Comparison of ENCODE assay signal across 13 cellular contexts in genomic region chr2:43340066-43340465, GRCh38.
DNase-seq lines count a peak whose midpoint lies in the region; ATAC-seq and TF ChIP-seq lines count a peak whose summit lies in the region.
"Had no signal": no experiment of that assay in that cellular context is flagged by ENCODE, and none has a peak within 500 bp of the region (broad histone marks: within the 10 kb centered on the region; RNA-seq: fewer than 3 reads in every experiment).

No MANE protein-coding gene starts in this region.

- no peaks in the 10 kb centered on the region for H3K36me3 ChIP-seq in gastrocnemius medialis

- H3K27ac Mint-ChIP-seq in naive thymus-derived CD8-positive, alpha-beta T cell = no peak overlapping the region
- H3K27ac Mint-ChIP-seq in T-helper 2 cell treated with Interferon-gamma antibody and Interleukin-4, amounts not matched to agents 5 μg/mL and 100 μg/mL, for 36 hours = no peak overlapping the region
- H3K27ac Mint-ChIP-seq: CD4-positive, alpha-beta T cell; WTC11 had no signal

- peak; percentile 92 for DNase-seq in EH (ENCODE audit: low read depth)
- peak; percentile 91 for DNase-seq in fibroblast of the aortic adventitia (ENCODE audit: low read depth)
- no peak for DNase-seq in gastrocnemius medialis
- no peak for DNase-seq in naive thymus-derived CD8-positive, alpha-beta T cell
- DNase-seq in T-helper 2 cell treated with Interferon-gamma antibody and Interleukin-4, amounts not matched to agents 5 μg/mL and 100 μg/mL, for 36 hours (ENCODE audit: low spot score) = no peak
- no peak for DNase-seq in NCI-H345 treated with DMSO at 0.1 percent for 48 hours (lab: John Stamatoyannopoulos, UW; ENCODE audit: unreplicated experiment)
- DNase-seq: amniotic stem cell; CD4-positive, alpha-beta T cell; SIG-M5 had no signal

- ATAC-seq in SK-N-SH treated with all-trans-retinoic acid at 6 μM for 48 hours (peak; percentile 41), gastrocnemius medialis (no peak), HG03135 (IDR thresholded peaks at IDR 0.05; ENCODE audit: unreplicated experiment) (no peak)
- ATAC-seq in naive thymus-derived CD8-positive, alpha-beta T cell = no peak
- ATAC-seq: WTC11 had no signal

- TF ChIP-seq CTCF in fibroblast of the aortic adventitia (IDR thresholded peaks at IDR 0.05; ENCODE audit: insufficient read depth, low read length) = no peak
- TF ChIP-seq CTCF in gastrocnemius medialis (IDR thresholded peaks at IDR 0.05 in 4 of 5, conservative IDR thresholded peaks at IDR 0.05 in 1 of 5) = no peak

- no peaks in the 10 kb centered on the region for H3K27me3 ChIP-seq in gastrocnemius medialis

- H3K4me3 ChIP-seq in fibroblast of the aortic adventitia (ENCODE audit: low read depth, low read length) (no peak overlapping the region), gastrocnemius medialis (no peak overlapping the region)

- no peak overlapping the region for H3K4me3 Mint-ChIP-seq in naive thymus-derived CD8-positive, alpha-beta T cell
- H3K4me3 Mint-ChIP-seq in T-helper 2 cell treated with Interferon-gamma antibody and Interleukin-4, amounts not matched to agents 5 μg/mL and 100 μg/mL, for 36 hours = no peak overlapping the region
- H3K4me3 Mint-ChIP-seq: CD4-positive, alpha-beta T cell; neural crest cell; WTC11 had no signal

- H3K36me3 Mint-ChIP-seq in naive thymus-derived CD8-positive, alpha-beta T cell = peaks cover 10 to 86% (median 28%) of the 10 kb centered on the region in 3 donors
- peaks cover 10% of the 10 kb centered on the region for H3K36me3 Mint-ChIP-seq in T-helper 2 cell treated with Interferon-gamma antibody and Interleukin-4, amounts not matched to agents 5 μg/mL and 100 μg/mL, for 36 hours (ENCODE audit: low read depth)
- H3K36me3 Mint-ChIP-seq: WTC11 had no signal

- intact Hi-C loops in gastrocnemius medialis (cut with DNase I; ENCODE audit: low total_unique reads) = no loop called here

- peaks cover 0 to 3% (median 0%) of the 10 kb centered on the region in 4 donors for H3K4me1 Mint-ChIP-seq in naive thymus-derived CD8-positive, alpha-beta T cell
- H3K4me1 Mint-ChIP-seq in T-helper 2 cell treated with Interferon-gamma antibody and Interleukin-4, amounts not matched to agents 5 μg/mL and 100 μg/mL, for 36 hours (ENCODE audit: low read depth) = peaks cover 7% of the 10 kb centered on the region

- no peaks in the 10 kb centered on the region for H3K27me3 Mint-ChIP-seq in naive thymus-derived CD8-positive, alpha-beta T cell
- H3K27me3 Mint-ChIP-seq in T-helper 2 cell treated with Interferon-gamma antibody and Interleukin-4, amounts not matched to agents 5 μg/mL and 100 μg/mL, for 36 hours (ENCODE audit: low read depth) = no peaks in the 10 kb centered on the region
- H3K27me3 Mint-ChIP-seq: CD4-positive, alpha-beta T cell had no signal

- peak overlapping the region; percentile 38 to 88 (median 68) for H3K27ac ChIP-seq in gastrocnemius medialis

- POLR2A ChIA-PET in naive thymus-derived CD8-positive, alpha-beta T cell (lab: Charles Lee) = no interaction called here

- in situ Hi-C loops in gastrocnemius medialis (cut with MboI; ENCODE audit: low sequenced_read_pairs in 4 of 4) = no loop called here

- no peak for TF ChIP-seq POLR2A in gastrocnemius medialis (IDR thresholded peaks at IDR 0.05)

- H3K9me3 ChIP-seq in gastrocnemius medialis = no peaks in the 10 kb centered on the region

- peaks cover 50 to 52% of the 10 kb centered on the region in 2 donors for H3K4me1 ChIP-seq in gastrocnemius medialis

- H3K9me3 Mint-ChIP-seq in naive thymus-derived CD8-positive, alpha-beta T cell = no peaks in the 10 kb centered on the region
- no peaks in the 10 kb centered on the region for H3K9me3 Mint-ChIP-seq in T-helper 2 cell treated with Interferon-gamma antibody and Interleukin-4, amounts not matched to agents 5 μg/mL and 100 μg/mL, for 36 hours
- H3K9me3 Mint-ChIP-seq: CD4-positive, alpha-beta T cell; WTC11 had no signal

TF ChIP-seq in SK-N-SH treated with all-trans-retinoic acid at 6 μM for 48 hours, 23 proteins besides CTCF, POLR2A, EP300 and RAD21:
- TF ChIP-seq TCF4 (CRISPR knock-in tag; IDR thresholded peaks at IDR 0.05; ENCODE audit: borderline replicate concordance) = no peak
- peak; percentile 76 for TF ChIP-seq TOX (CRISPR knock-in tag; IDR thresholded peaks at IDR 0.05; ENCODE audit: borderline replicate concordance)
- TF ChIP-seq PATZ1 (CRISPR knock-in tag; IDR thresholded peaks at IDR 0.05; ENCODE audit: borderline replicate concordance) = no peak

Comparison
In these comparisons a context has a peak if more than half of its experiments do, and no peak if none do; other contexts are left out.
1. DNase-seq: peak in EH (single experiment) and fibroblast of the aortic adventitia (single experiment); none in gastrocnemius medialis (0 of 2), naive thymus-derived CD8-positive, alpha-beta T cell (0 of 10), T-helper 2 cell treated with Interferon-gamma antibody and Interleukin-4, amounts not matched to agents 5 μg/mL and 100 μg/mL, for 36 hours (single experiment) and NCI-H345 treated with DMSO at 0.1 percent for 48 hours (single experiment).